ENCODE assay signal across 9 cellular contexts in the genomic region with DNA sequence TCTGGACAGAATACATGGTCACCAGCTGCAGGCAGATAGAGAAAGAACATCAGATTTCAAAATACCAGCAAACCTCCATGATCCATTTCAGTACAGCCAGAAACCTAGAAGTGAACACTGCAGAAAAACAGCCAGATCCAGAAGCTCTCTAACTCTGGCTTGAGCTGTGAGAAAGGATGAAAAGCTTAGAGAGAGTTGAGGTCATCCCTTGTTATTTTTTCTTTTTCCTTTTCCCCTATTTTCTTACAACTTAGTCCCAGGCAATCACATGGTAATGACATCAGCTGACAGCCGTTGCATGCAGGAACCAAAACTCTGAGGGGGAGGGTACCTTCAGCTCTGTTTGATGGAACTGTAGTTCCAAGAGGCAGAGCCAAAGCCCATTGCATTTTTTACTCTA.
A peak's percentile ranks its signal among the peaks of the same experiment; 100 is the strongest.
DNase-seq lines count a peak whose midpoint lies in the region; ATAC-seq and TF ChIP-seq lines count a peak whose summit lies in the region.
"Had no signal": no experiment of that assay in that cellular context is flagged by ENCODE, and none has a peak within 500 bp of the region (broad histone marks: within the 10 kb centered on the region; RNA-seq: fewer than 3 reads in every experiment).

No MANE protein-coding gene starts in this region.

- H3K27ac ChIP-seq in brain microvascular endothelial cell (no peak overlapping the region), upper lobe of right lung (no peak overlapping the region)
- H3K27ac ChIP-seq: VCaP had no signal

- intact Hi-C loops in activated naive CD4-positive, alpha-beta T cell treated with anti-CD3 and anti-CD28 coated beads for 36 hours (cut with micrococcal nuclease), result no loop called here
- intact Hi-C loops in upper lobe of right lung (cut with DNase I), result no loop called here
- intact Hi-C loops in CD14-positive monocyte (cut with micrococcal nuclease), result no loop called here

- in situ Hi-C loops in brain microvascular endothelial cell (cut with HindIII; ENCODE audit: low pct_ligation_motif_present, low sequenced_read_pairs), result no loop called here

- TF ChIP-seq CTCF in brain microvascular endothelial cell (IDR thresholded peaks at IDR 0.05; ENCODE audit: low read depth, low read length, missing control alignments) (no peak), kidney epithelial cell (IDR thresholded peaks at IDR 0.05; ENCODE audit: insufficient read depth, low read length, poor library complexity, severe bottlenecking) (no peak), upper lobe of right lung (IDR thresholded peaks at IDR 0.05) (no peak), CD14-positive monocyte (IDR thresholded peaks at IDR 0.05) (no peak)

- H3K4me1 Mint-ChIP-seq in activated naive CD4-positive, alpha-beta T cell treated with anti-CD3 and anti-CD28 coated beads for 36 hours (ENCODE audit: low read depth), result peaks cover 32% of the 10 kb centered on the region
- H3K4me1 Mint-ChIP-seq in CD14-positive monocyte, result peaks cover 22% of the 10 kb centered on the region

- H3K4me3 ChIP-seq in brain microvascular endothelial cell (ENCODE audit: low read depth, low read length) (no peak overlapping the region), kidney epithelial cell (ENCODE audit: low read depth, low read length) (no peak overlapping the region), upper lobe of right lung (no peak overlapping the region)

- CTCF ChIA-PET in activated naive CD4-positive, alpha-beta T cell treated with anti-CD3 and anti-CD28 coated beads for 36 hours (lab: Charles Lee), result no interaction called here

- H3K36me3 Mint-ChIP-seq in activated naive CD4-positive, alpha-beta T cell treated with anti-CD3 and anti-CD28 coated beads for 36 hours (ENCODE audit: low read depth), result peaks cover 3% of the 10 kb centered on the region
- no peaks in the 10 kb centered on the region for H3K36me3 Mint-ChIP-seq in CD14-positive monocyte

- peak; percentile 23 for DNase-seq in activated naive CD4-positive, alpha-beta T cell treated with anti-CD3 and anti-CD28 coated beads for 36 hours
- DNase-seq in activated naive CD4-positive, alpha-beta T cell treated with anti-CD3 and anti-CD28 coated beads, Interleukin-2, amount 50 U/mL, for 16 hours, result no peak
- DNase-seq in brain microvascular endothelial cell (peak; percentile 67), kidney epithelial cell (ENCODE audit: low read depth) (peak; percentile 44), upper lobe of right lung (no peak), RKO (ENCODE audit: low spot score) (no peak), CD14-positive monocyte (ENCODE audit: low spot score) (no peak)

- H3K36me3 ChIP-seq in brain microvascular endothelial cell (replicated peaks), result no peaks in the 10 kb centered on the region
- H3K36me3 ChIP-seq in kidney epithelial cell (ENCODE audit: control insufficient read depth, insufficient read depth, low read length), result no peaks in the 10 kb centered on the region
- no peaks in the 10 kb centered on the region for H3K36me3 ChIP-seq in upper lobe of right lung

- H3K4me1 ChIP-seq in upper lobe of right lung, result peaks cover 33% of the 10 kb centered on the region

- no peaks in the 10 kb centered on the region for H3K9me3 ChIP-seq in upper lobe of right lung

- H3K27me3 Mint-ChIP-seq in activated naive CD4-positive, alpha-beta T cell treated with anti-CD3 and anti-CD28 coated beads for 36 hours (ENCODE audit: low read depth), result no peaks in the 10 kb centered on the region
- H3K27me3 Mint-ChIP-seq in CD14-positive monocyte (ENCODE audit: low read depth in 3 of 3), result no peaks in the 10 kb centered on the region

- no peak overlapping the region for H3K4me3 Mint-ChIP-seq in activated naive CD4-positive, alpha-beta T cell treated with anti-CD3 and anti-CD28 coated beads for 36 hours
- peak overlapping the region in 1 of 2 donors; percentile 18 for H3K4me3 Mint-ChIP-seq in CD14-positive monocyte

- H3K27ac Mint-ChIP-seq in activated naive CD4-positive, alpha-beta T cell treated with anti-CD3 and anti-CD28 coated beads for 36 hours, result no peak overlapping the region
- H3K27ac Mint-ChIP-seq in CD14-positive monocyte, result peak overlapping the region in 3 of 7 donors; percentile 14 to 48 (median 41)

- H3K27me3 ChIP-seq in brain microvascular endothelial cell (replicated peaks), result no peaks in the 10 kb centered on the region
- H3K27me3 ChIP-seq in kidney epithelial cell (ENCODE audit: control insufficient read depth, insufficient read depth, low read length), result no peaks in the 10 kb centered on the region
- H3K27me3 ChIP-seq in upper lobe of right lung, result no peaks in the 10 kb centered on the region

- peaks cover 3% of the 10 kb centered on the region for H3K9me3 Mint-ChIP-seq in activated naive CD4-positive, alpha-beta T cell treated with anti-CD3 and anti-CD28 coated beads for 36 hours
- H3K9me3 Mint-ChIP-seq in CD14-positive monocyte, result peaks cover 0 to 8% (median 5%) of the 10 kb centered on the region in 7 donors

- ATAC-seq in upper lobe of right lung, result peak; percentile 59
- no peak for ATAC-seq in GM21825 (IDR thresholded peaks at IDR 0.05; ENCODE audit: unreplicated experiment)

Comparison
In these comparisons a context has a peak if more than half of its experiments do, and no peak if none do; other contexts are left out.
1. DNase-seq: peak in activated naive CD4-positive, alpha-beta T cell treated with anti-CD3 and anti-CD28 coated beads for 36 hours (single experiment), brain microvascular endothelial cell (single experiment) and kidney epithelial cell (single experiment); none in activated naive CD4-positive, alpha-beta T cell treated with anti-CD3 and anti-CD28 coated beads, Interleukin-2, amount 50 U/mL, for 16 hours (single experiment), upper lobe of right lung (single experiment), RKO (single experiment) and CD14-positive monocyte (single experiment).